In genomic region chr14:67411375-67411774, GRCh38 we compare ENCODE assay signal across 9 cellular contexts. TPM values are rescaled to one million over a fixed set of nuclear protein-coding genes. Genes with fewer than 3 reads are reported as not detected.
DNase-seq lines count a peak whose midpoint lies in the region; ATAC-seq and TF ChIP-seq lines count a peak whose summit lies in the region.
"Had no signal": no experiment of that assay in that cellular context is flagged by ENCODE, and none has a peak within 500 bp of the region (broad histone marks: within the 10 kb centered on the region; RNA-seq: fewer than 3 reads in every experiment).

No MANE protein-coding gene starts in this region.

- no peaks in the 10 kb centered on the region for H3K9me3 ChIP-seq in breast epithelium
- no peaks in the 10 kb centered on the region for H3K9me3 ChIP-seq in thyroid gland

- intact Hi-C loops in breast epithelium (cut with DNase I; ENCODE audit: low total_unique reads) (no loop called here), thyroid gland (cut with DNase I) (no loop called here)

- H3K9me3 Mint-ChIP-seq in activated naive CD4-positive, alpha-beta T cell treated with anti-CD3 and anti-CD28 coated beads, Interleukin-2, amount 50 U/mL, for 24 hours = no peaks in the 10 kb centered on the region
- no peaks in the 10 kb centered on the region for H3K9me3 Mint-ChIP-seq in activated naive CD4-positive, alpha-beta T cell treated with anti-CD3 and anti-CD28 coated beads, Interleukin-2, amount 10 ng/mL, durations not matched to agents 7 days and 5 days

- H3K36me3 ChIP-seq in breast epithelium (no peaks in the 10 kb centered on the region), thyroid gland (no peaks in the 10 kb centered on the region)

- H3K4me3 ChIP-seq in breast epithelium (peak overlapping the region in 2 of 3 donors; percentile 54 to 64), thyroid gland (replicated peaks in 1 of 3) (peak overlapping the region in 2 of 3 donors; percentile 32 to 50)

- H3K4me3 Mint-ChIP-seq in activated naive CD4-positive, alpha-beta T cell treated with anti-CD3 and anti-CD28 coated beads, Interleukin-2, amount 50 U/mL, for 24 hours = peak overlapping the region; percentile 66
- no peak overlapping the region for H3K4me3 Mint-ChIP-seq in activated naive CD4-positive, alpha-beta T cell treated with anti-CD3 and anti-CD28 coated beads, Interleukin-2, amount 10 ng/mL, durations not matched to agents 7 days and 5 days

- no peaks in the 10 kb centered on the region for H3K36me3 Mint-ChIP-seq in activated naive CD4-positive, alpha-beta T cell treated with anti-CD3 and anti-CD28 coated beads, Interleukin-2, amount 50 U/mL, for 24 hours
- no peaks in the 10 kb centered on the region for H3K36me3 Mint-ChIP-seq in activated naive CD4-positive, alpha-beta T cell treated with anti-CD3 and anti-CD28 coated beads, Interleukin-2, amount 10 ng/mL, durations not matched to agents 7 days and 5 days

- ATAC-seq in left lobe of liver = peak; percentile 14

- TF ChIP-seq CTCF in breast epithelium (IDR thresholded peaks at IDR 0.05) (no peak), thyroid gland (IDR thresholded peaks at IDR 0.05) (no peak)

- DNase-seq in activated naive CD4-positive, alpha-beta T cell treated with anti-CD3 and anti-CD28 coated beads, Interleukin-2, amount 10 ng/mL, durations not matched to agents 7 days and 5 days = no peak
- DNase-seq in breast epithelium (ENCODE audit: low spot score in 2 of 2) (no peak), left lobe of liver (ENCODE audit: low spot score) (no peak), thyroid gland (no peak), NCI-H1694 (lab: John Stamatoyannopoulos, UW) (no peak), cerebellar nuclear complex (lab: John Stamatoyannopoulos, UW) (no peak), NCI-H510A treated with DMSO at 0.1 percent for 48 hours (lab: John Stamatoyannopoulos, UW) (no peak)
- DNase-seq: NCI-H187 had no signal

- H3K27me3 Mint-ChIP-seq in activated naive CD4-positive, alpha-beta T cell treated with anti-CD3 and anti-CD28 coated beads, Interleukin-2, amount 50 U/mL, for 24 hours = no peaks in the 10 kb centered on the region
- peaks cover 47% of the 10 kb centered on the region for H3K27me3 Mint-ChIP-seq in activated naive CD4-positive, alpha-beta T cell treated with anti-CD3 and anti-CD28 coated beads, Interleukin-2, amount 10 ng/mL, durations not matched to agents 7 days and 5 days

- 55 to 59% methylated on average over 9 of the region's 9 CpGs for WGBS in thyroid gland, 2 donors

- no peaks in the 10 kb centered on the region for H3K27me3 ChIP-seq in breast epithelium
- H3K27me3 ChIP-seq in thyroid gland = no peaks in the 10 kb centered on the region

- no peak for TF ChIP-seq POLR2A in breast epithelium (IDR thresholded peaks at IDR 0.05)
- TF ChIP-seq POLR2A in thyroid gland (IDR thresholded peaks at IDR 0.05) = no peak

- no peaks in the 10 kb centered on the region for H3K4me1 ChIP-seq in breast epithelium
- peaks cover 0 to 5% of the 10 kb centered on the region in 2 donors for H3K4me1 ChIP-seq in thyroid gland

- CTCF ChIA-PET in activated naive CD4-positive, alpha-beta T cell treated with anti-CD3 and anti-CD28 coated beads, Interleukin-2, amount 10 ng/mL, durations not matched to agents 7 days and 5 days (lab: Charles Lee) = interaction anchor here (6.3 kb wide), 1 partner anchor 16 kb away, joined by 31 read pairs; no protein-coding TSS in a partner anchor

- no peak overlapping the region for H3K27ac ChIP-seq in breast epithelium
- H3K27ac ChIP-seq in thyroid gland = peak overlapping the region; percentile 37 to 77 (median 73)

- H3K4me1 Mint-ChIP-seq in activated naive CD4-positive, alpha-beta T cell treated with anti-CD3 and anti-CD28 coated beads, Interleukin-2, amount 50 U/mL, for 24 hours = peaks cover 13% of the 10 kb centered on the region
- H3K4me1 Mint-ChIP-seq in activated naive CD4-positive, alpha-beta T cell treated with anti-CD3 and anti-CD28 coated beads, Interleukin-2, amount 10 ng/mL, durations not matched to agents 7 days and 5 days = peaks cover 13% of the 10 kb centered on the region

- H3K27ac Mint-ChIP-seq in activated naive CD4-positive, alpha-beta T cell treated with anti-CD3 and anti-CD28 coated beads, Interleukin-2, amount 50 U/mL, for 24 hours = no peak overlapping the region
- no peak overlapping the region for H3K27ac Mint-ChIP-seq in activated naive CD4-positive, alpha-beta T cell treated with anti-CD3 and anti-CD28 coated beads, Interleukin-2, amount 10 ng/mL, durations not matched to agents 7 days and 5 days

RNA-seq across cellular contexts. Expression of gene PLEK2, which starts 0.6 kb away (rescaled TPM):
- 1 to 10 TPM in 2 of 3 donors, not detected in 1; 3.4 to 5.2 TPM for total RNA-seq in breast epithelium
- total RNA-seq in left lobe of liver = 10.7 TPM
- 10 to 100 TPM; 22.0 to 75.2 (median 58.6) TPM for total RNA-seq in thyroid gland

RNA-seq across cellular contexts. Expression of gene EIF2S1, which starts 51.2 kb away (rescaled TPM):
- 100 to 1,000 TPM in 1 of 3 donors, 10 to 100 TPM in 2; 63.9 to 107 (median 89.4) TPM for total RNA-seq in breast epithelium
- 35.6 TPM for total RNA-seq in left lobe of liver
- total RNA-seq in thyroid gland = 10 to 100 TPM; 53.3 to 98.5 (median 69.6) TPM

RNA-seq across cellular contexts. Expression of gene ATP6V1D, which starts 51.8 kb away (rescaled TPM):
- total RNA-seq in breast epithelium = 100 to 1,000 TPM in 1 of 3 donors, 10 to 100 TPM in 2; 58.0 to 102 (median 75.2) TPM
- 22.3 TPM for total RNA-seq in left lobe of liver
- 100 to 1,000 TPM; 123 to 220 (median 192) TPM for total RNA-seq in thyroid gland

Comparison
In these comparisons a context has a peak if more than half of its experiments do, and no peak if none do; other contexts are left out.
1. H3K27ac ChIP-seq: peak in thyroid gland (3 of 3); none in breast epithelium (0 of 2).